Comparison of ENCODE assay signal across 19 cellular contexts in genomic region chr2:196617430-196617829, GRCh38. TPM values are rescaled to one million over a fixed set of nuclear protein-coding genes. Genes with fewer than 3 reads are reported as not detected.
"Had no signal": no experiment of that assay in that cellular context is flagged by ENCODE, and none has a peak within 500 bp of the region (broad histone marks: within the 10 kb centered on the region; RNA-seq: fewer than 3 reads in every experiment).

No MANE protein-coding gene starts in this region.

- H3K27ac ChIP-seq: adrenal gland, breast epithelium, coronary artery, gastroesophageal sphincter, heart right ventricle, neural progenitor cell, thoracic aorta, WERI-Rb-1 had no signal

- H3K27ac Mint-ChIP-seq: activated naive CD4-positive, alpha-beta T cell treated with anti-CD3 and anti-CD28 coated beads, Interleukin-2, amount 50 U/mL, for 72 hours; immature natural killer cell; memory B cell; naive thymus-derived CD4-positive, alpha-beta T cell; neural progenitor cell; stimulated activated naive B cell treated with anti-CD40 and anti-IgM and Interleukin-4, amounts not matched to agents 10 μg/mL and 1 μg/mL and 100 μg/mL, for 72 hours had no signal

- H3K9me3 Mint-ChIP-seq: memory B cell, neural progenitor cell had no signal

- H3K4me3 ChIP-seq: adrenal gland, breast epithelium, coronary artery, gastroesophageal sphincter, heart right ventricle, neural progenitor cell, thoracic aorta had no signal

- H3K4me2 ChIP-seq: neural progenitor cell had no signal

- H3K9ac ChIP-seq: neural progenitor cell had no signal

- H3K4me3 Mint-ChIP-seq: immature natural killer cell; memory B cell; naive thymus-derived CD4-positive, alpha-beta T cell; neural progenitor cell; stimulated activated naive B cell treated with anti-CD40 and anti-IgM and Interleukin-4, amounts not matched to agents 10 μg/mL and 1 μg/mL and 100 μg/mL, for 72 hours had no signal

- H3K4me1 Mint-ChIP-seq: immature natural killer cell; memory B cell; naive thymus-derived CD4-positive, alpha-beta T cell; neural progenitor cell; stimulated activated naive B cell treated with anti-CD40 and anti-IgM and Interleukin-4, amounts not matched to agents 10 μg/mL and 1 μg/mL and 100 μg/mL, for 72 hours had no signal

- H2AFZ ChIP-seq: neural progenitor cell had no signal

- DNase-seq: activated CD4-positive, alpha-beta T cell treated with anti-CD3 and anti-CD28 coated beads for 1 hour; activated CD4-positive, alpha-beta T cell treated with anti-CD3 and anti-CD28 coated beads, Interleukin-2, amount 50 U/mL, for 48 hours; activated gamma-delta T cell; adrenal gland; heart right ventricle; immature natural killer cell; kidney glomerular epithelial cell; naive thymus-derived CD4-positive, alpha-beta T cell; stimulated activated naive B cell treated with anti-CD40 and anti-IgM and Interleukin-4, amounts not matched to agents 10 μg/mL and 1 μg/mL and 100 μg/mL, for 72 hours; WERI-Rb-1 had no signal

- H3K4me1 ChIP-seq: adrenal gland, breast epithelium, gastroesophageal sphincter, heart right ventricle, neural progenitor cell had no signal

- H3K27me3 ChIP-seq: adrenal gland, breast epithelium, gastroesophageal sphincter, heart right ventricle, neural progenitor cell had no signal

- ATAC-seq: activated naive CD4-positive, alpha-beta T cell treated with anti-CD3 and anti-CD28 coated beads, Interleukin-2, amount 50 U/mL, for 72 hours; esophagus mucosa; gastroesophageal sphincter; heart right ventricle; naive thymus-derived CD4-positive, alpha-beta T cell; stimulated activated naive B cell treated with anti-CD40 and anti-IgM and Interleukin-4, amounts not matched to agents 10 μg/mL and 1 μg/mL and 100 μg/mL, for 72 hours had no signal

- FAIRE-seq: astrocyte had no signal

- H3K9me3 ChIP-seq: adrenal gland, breast epithelium, gastroesophageal sphincter, heart right ventricle, thoracic aorta had no signal

- H3K36me3 Mint-ChIP-seq: activated naive CD4-positive, alpha-beta T cell treated with anti-CD3 and anti-CD28 coated beads, Interleukin-2, amount 50 U/mL, for 72 hours; immature natural killer cell; memory B cell; naive thymus-derived CD4-positive, alpha-beta T cell; neural progenitor cell; stimulated activated naive B cell treated with anti-CD40 and anti-IgM and Interleukin-4, amounts not matched to agents 10 μg/mL and 1 μg/mL and 100 μg/mL, for 72 hours had no signal

- H3K36me3 ChIP-seq: adrenal gland, breast epithelium, gastroesophageal sphincter, heart right ventricle, neural progenitor cell, thoracic aorta, WERI-Rb-1 had no signal

RNA-seq across cellular contexts. Expression of gene CCDC150, which starts 22.1 kb away (rescaled TPM):
- polyA plus RNA-seq: immature natural killer cell had no signal

RNA-seq across cellular contexts. Expression of gene HECW2, which starts 24.1 kb away (rescaled TPM):
- polyA plus RNA-seq: naive thymus-derived CD4-positive, alpha-beta T cell had no signal
